ENCODE assay signal across 8 cellular contexts in genomic region chr15:80152180-80152895, GRCh38. TPM values are rescaled to one million over a fixed set of nuclear protein-coding genes. Genes with fewer than 3 reads are reported as not detected.
DNase-seq lines count a peak whose midpoint lies in the region; ATAC-seq and TF ChIP-seq lines count a peak whose summit lies in the region.

No MANE protein-coding gene starts in this region.

- H3K36me3 ChIP-seq in SJCRH30 (no peaks in the 10 kb centered on the region), neural progenitor cell (no peaks in the 10 kb centered on the region)

- no peak overlapping the region for H3K9ac ChIP-seq in neural progenitor cell

- DNase-seq in DMS114 treated with DMSO at 0.1 percent for 48 hours (lab: John Stamatoyannopoulos, UW; ENCODE audit: unreplicated experiment) (peak; percentile 76), LNCaP clone FGC (ENCODE audit: low read depth) (peak; percentile 82), SJCRH30 (peak; percentile 96 to 98), foreskin keratinocyte (peak; percentile 48 to 65), neural progenitor cell (ENCODE audit: low spot score) (peak; percentile 97)
- DNase-seq in activated gamma-delta T cell treated with anti-CD3 and anti-CD28 coated beads, Interleukin-2, amount 50 U/mL, for 16 hours (ENCODE audit: low read depth), result peak; percentile 85

- no peaks in the 10 kb centered on the region for H3K79me2 ChIP-seq in neural progenitor cell (ENCODE audit: low read depth)

- peak overlapping the region; percentile 95 for H3K4me2 ChIP-seq in neural progenitor cell

- TF ChIP-seq CTCF in LNCaP clone FGC (IDR thresholded peaks at IDR 0.05; ENCODE audit: control insufficient read depth, extremely low read depth, insufficient read depth) (no peak), foreskin keratinocyte (conservative IDR thresholded peaks at IDR 0.05) (no peak), neural progenitor cell (IDR thresholded peaks at IDR 0.05) (no peak)

- peaks cover 8% of the 10 kb centered on the region for H3K27me3 Mint-ChIP-seq in neural progenitor cell (ENCODE audit: insufficient read depth, low read depth)
- H3K27me3 Mint-ChIP-seq in stimulated activated naive CD8-positive, alpha-beta T cell treated with anti-CD3 and anti-CD28 coated beads, Interleukin-15, Interleukin-2, amounts not matched to agents 100 ng/mL and 50 ng/mL, for 24 hours, result no peaks in the 10 kb centered on the region

- H3K4me3 Mint-ChIP-seq in neural progenitor cell, result peak overlapping the region; percentile 91
- H3K4me3 Mint-ChIP-seq in stimulated activated naive CD8-positive, alpha-beta T cell treated with anti-CD3 and anti-CD28 coated beads, Interleukin-15, Interleukin-2, amounts not matched to agents 100 ng/mL and 50 ng/mL, for 24 hours, result peak overlapping the region; percentile 91

- peak overlapping the region; percentile 12; the same call in 1 of the 2 replicates for H3K27ac ChIP-seq in SJCRH30
- no peak overlapping the region for H3K27ac ChIP-seq in foreskin keratinocyte
- H3K27ac ChIP-seq in neural progenitor cell, result no peak overlapping the region

- H3K4me1 Mint-ChIP-seq in neural progenitor cell, result peaks cover 33% of the 10 kb centered on the region
- peaks cover 26% of the 10 kb centered on the region for H3K4me1 Mint-ChIP-seq in stimulated activated naive CD8-positive, alpha-beta T cell treated with anti-CD3 and anti-CD28 coated beads, Interleukin-15, Interleukin-2, amounts not matched to agents 100 ng/mL and 50 ng/mL, for 24 hours (ENCODE audit: low read depth)

- H3K4me1 ChIP-seq in SJCRH30 (0 out of 2 replicates have a peak, but pooled peaks cover 4% of the 10 kb centered on the region), foreskin keratinocyte (no peaks in the 10 kb centered on the region), neural progenitor cell (peaks cover 5% of the 10 kb centered on the region)

- no peaks in the 10 kb centered on the region for H3K36me3 Mint-ChIP-seq in neural progenitor cell
- no peaks in the 10 kb centered on the region for H3K36me3 Mint-ChIP-seq in stimulated activated naive CD8-positive, alpha-beta T cell treated with anti-CD3 and anti-CD28 coated beads, Interleukin-15, Interleukin-2, amounts not matched to agents 100 ng/mL and 50 ng/mL, for 24 hours (ENCODE audit: low read depth)

- H3K27ac Mint-ChIP-seq in neural progenitor cell, result no peak overlapping the region
- peak overlapping the region; percentile 1 for H3K27ac Mint-ChIP-seq in stimulated activated naive CD8-positive, alpha-beta T cell treated with anti-CD3 and anti-CD28 coated beads, Interleukin-15, Interleukin-2, amounts not matched to agents 100 ng/mL and 50 ng/mL, for 24 hours

- peaks cover 19% of the 10 kb centered on the region for H3F3A ChIP-seq in neural progenitor cell (ENCODE audit: low read depth)

- H3K9me3 ChIP-seq in SJCRH30 (replicated peaks) (no peaks in the 10 kb centered on the region), neural progenitor cell (ENCODE audit: low read depth) (no peaks in the 10 kb centered on the region)

- H3K27me3 ChIP-seq in SJCRH30, result no peaks in the 10 kb centered on the region
- H3K27me3 ChIP-seq in foreskin keratinocyte, result no peaks in the 10 kb centered on the region
- peaks cover 25% of the 10 kb centered on the region for H3K27me3 ChIP-seq in neural progenitor cell

- H4K20me1 ChIP-seq in neural progenitor cell (ENCODE audit: low read depth), result no peaks in the 10 kb centered on the region

- peak; percentile 36 for ATAC-seq in GM21786 (IDR thresholded peaks at IDR 0.05; ENCODE audit: unreplicated experiment)
- ATAC-seq in foreskin keratinocyte, result peak; percentile 82

- H3K4me3 ChIP-seq in LNCaP clone FGC (ENCODE audit: low read depth, low read length) (peak overlapping the region; percentile 63), SJCRH30 (peak overlapping the region; percentile 78), neural progenitor cell (peak overlapping the region; percentile 66)

- H2AFZ ChIP-seq in neural progenitor cell (replicated peaks), result peak overlapping the region; percentile 68

- no peaks in the 10 kb centered on the region for H3K9me3 Mint-ChIP-seq in neural progenitor cell
- no peaks in the 10 kb centered on the region for H3K9me3 Mint-ChIP-seq in stimulated activated naive CD8-positive, alpha-beta T cell treated with anti-CD3 and anti-CD28 coated beads, Interleukin-15, Interleukin-2, amounts not matched to agents 100 ng/mL and 50 ng/mL, for 24 hours

RNA-seq across cellular contexts. Expression of gene FAH, which starts 0.5 kb away (rescaled TPM):
- total RNA-seq in SJCRH30 (2014; rRNA removed; shearing (Covaris generic)), result 19.0 and 20.6 TPM in 2 replicates
- total RNA-seq in foreskin keratinocyte (21.8 and 25.8 TPM in 2 replicates), neural progenitor cell (ENCODE audit: low replicate concordance) (8.3 and 15.3 TPM in 2 replicates)
- 26.2 and 33.4 TPM in 2 replicates for polyA plus RNA-seq in foreskin keratinocyte
